In genomic region chr14:37595809-37596595, GRCh38 we compare ENCODE assay signal across 1 cellular context.
TF ChIP-seq lines count a peak whose summit lies in the region.

No MANE protein-coding gene starts in this region.

TF ChIP-seq in HepG2, 621 proteins besides CTCF, POLR2A, EP300 and RAD21 (continued from another document and continues in another):
- TF ChIP-seq, protein P1, sequence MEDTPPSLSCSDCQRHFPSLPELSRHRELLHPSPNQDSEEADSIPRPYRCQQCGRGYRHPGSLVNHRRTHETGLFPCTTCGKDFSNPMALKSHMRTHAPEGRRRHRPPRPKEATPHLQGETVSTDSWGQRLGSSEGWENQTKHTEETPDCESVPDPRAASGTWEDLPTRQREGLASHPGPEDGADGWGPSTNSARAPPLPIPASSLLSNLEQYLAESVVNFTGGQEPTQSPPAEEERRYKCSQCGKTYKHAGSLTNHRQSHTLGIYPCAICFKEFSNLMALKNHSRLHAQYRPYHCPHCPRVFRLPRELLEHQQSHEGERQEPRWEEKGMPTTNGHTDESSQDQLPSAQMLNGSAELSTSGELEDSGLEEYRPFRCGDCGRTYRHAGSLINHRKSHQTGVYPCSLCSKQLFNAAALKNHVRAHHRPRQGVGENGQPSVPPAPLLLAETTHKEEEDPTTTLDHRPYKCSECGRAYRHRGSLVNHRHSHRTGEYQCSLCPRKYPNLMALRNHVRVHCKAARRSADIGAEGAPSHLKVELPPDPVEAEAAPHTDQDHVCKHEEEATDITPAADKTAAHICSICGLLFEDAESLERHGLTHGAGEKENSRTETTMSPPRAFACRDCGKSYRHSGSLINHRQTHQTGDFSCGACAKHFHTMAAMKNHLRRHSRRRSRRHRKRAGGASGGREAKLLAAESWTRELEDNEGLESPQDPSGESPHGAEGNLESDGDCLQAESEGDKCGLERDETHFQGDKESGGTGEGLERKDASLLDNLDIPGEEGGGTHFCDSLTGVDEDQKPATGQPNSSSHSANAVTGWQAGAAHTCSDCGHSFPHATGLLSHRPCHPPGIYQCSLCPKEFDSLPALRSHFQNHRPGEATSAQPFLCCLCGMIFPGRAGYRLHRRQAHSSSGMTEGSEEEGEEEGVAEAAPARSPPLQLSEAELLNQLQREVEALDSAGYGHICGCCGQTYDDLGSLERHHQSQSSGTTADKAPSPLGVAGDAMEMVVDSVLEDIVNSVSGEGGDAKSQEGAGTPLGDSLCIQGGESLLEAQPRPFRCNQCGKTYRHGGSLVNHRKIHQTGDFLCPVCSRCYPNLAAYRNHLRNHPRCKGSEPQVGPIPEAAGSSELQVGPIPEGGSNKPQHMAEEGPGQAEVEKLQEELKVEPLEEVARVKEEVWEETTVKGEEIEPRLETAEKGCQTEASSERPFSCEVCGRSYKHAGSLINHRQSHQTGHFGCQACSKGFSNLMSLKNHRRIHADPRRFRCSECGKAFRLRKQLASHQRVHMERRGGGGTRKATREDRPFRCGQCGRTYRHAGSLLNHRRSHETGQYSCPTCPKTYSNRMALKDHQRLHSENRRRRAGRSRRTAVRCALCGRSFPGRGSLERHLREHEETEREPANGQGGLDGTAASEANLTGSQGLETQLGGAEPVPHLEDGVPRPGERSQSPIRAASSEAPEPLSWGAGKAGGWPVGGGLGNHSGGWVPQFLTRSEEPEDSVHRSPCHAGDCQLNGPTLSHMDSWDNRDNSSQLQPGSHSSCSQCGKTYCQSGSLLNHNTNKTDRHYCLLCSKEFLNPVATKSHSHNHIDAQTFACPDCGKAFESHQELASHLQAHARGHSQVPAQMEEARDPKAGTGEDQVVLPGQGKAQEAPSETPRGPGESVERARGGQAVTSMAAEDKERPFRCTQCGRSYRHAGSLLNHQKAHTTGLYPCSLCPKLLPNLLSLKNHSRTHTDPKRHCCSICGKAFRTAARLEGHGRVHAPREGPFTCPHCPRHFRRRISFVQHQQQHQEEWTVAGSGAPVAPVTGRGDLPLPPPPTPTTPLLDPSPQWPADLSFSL (CRISPR knock-in tag; IDR thresholded peaks at IDR 0.05) = peak; percentile 86; the same call in 1 of the 2 replicates
- TF ChIP-seq ATF7 (IDR thresholded peaks at IDR 0.05) = no peak; the same call in 1 of the 2 replicates
- TF ChIP-seq ATF7 (CRISPR knock-in tag; IDR thresholded peaks at IDR 0.05) = peak; percentile 92
- peak; percentile 97 for TF ChIP-seq ELF4 (CRISPR knock-in tag; IDR thresholded peaks at IDR 0.05; ENCODE audit: borderline replicate concordance)
- TF ChIP-seq, protein P2, sequence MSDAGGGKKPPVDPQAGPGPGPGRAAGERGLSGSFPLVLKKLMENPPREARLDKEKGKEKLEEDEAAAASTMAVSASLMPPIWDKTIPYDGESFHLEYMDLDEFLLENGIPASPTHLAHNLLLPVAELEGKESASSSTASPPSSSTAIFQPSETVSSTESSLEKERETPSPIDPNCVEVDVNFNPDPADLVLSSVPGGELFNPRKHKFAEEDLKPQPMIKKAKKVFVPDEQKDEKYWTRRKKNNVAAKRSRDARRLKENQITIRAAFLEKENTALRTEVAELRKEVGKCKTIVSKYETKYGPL (CRISPR knock-in tag; IDR thresholded peaks at IDR 0.05) = 0 out of 2 replicates have a peak, but pooled peaks have one; percentile 38
- TF ChIP-seq ZNF883 (CRISPR knock-in tag; IDR thresholded peaks at IDR 0.05; ENCODE audit: not compliant biosample characterization) = peak; percentile 86
- peak; percentile 96 for TF ChIP-seq SMYD3 (CRISPR knock-in tag; IDR thresholded peaks at IDR 0.05)
- no peak for TF ChIP-seq GABPA (IDR thresholded peaks at IDR 0.05; ENCODE audit: low read depth, low read length)
- TF ChIP-seq GABPA (CRISPR knock-in tag; IDR thresholded peaks at IDR 0.05; ENCODE audit: low read depth) = 0 out of 2 replicates have a peak, but pooled peaks have one; percentile 22
- peak; percentile 86; the same call in 1 of the 2 replicates for TF ChIP-seq TBP (CRISPR knock-in tag; IDR thresholded peaks at IDR 0.05)
- TF ChIP-seq SMAD3 (CRISPR knock-in tag; IDR thresholded peaks at IDR 0.05) = peak; percentile 92; the same call in 1 of the 2 replicates
- TF ChIP-seq ARNTL (CRISPR knock-in tag; IDR thresholded peaks at IDR 0.05) = peak; percentile 75
- TF ChIP-seq, protein P3, sequence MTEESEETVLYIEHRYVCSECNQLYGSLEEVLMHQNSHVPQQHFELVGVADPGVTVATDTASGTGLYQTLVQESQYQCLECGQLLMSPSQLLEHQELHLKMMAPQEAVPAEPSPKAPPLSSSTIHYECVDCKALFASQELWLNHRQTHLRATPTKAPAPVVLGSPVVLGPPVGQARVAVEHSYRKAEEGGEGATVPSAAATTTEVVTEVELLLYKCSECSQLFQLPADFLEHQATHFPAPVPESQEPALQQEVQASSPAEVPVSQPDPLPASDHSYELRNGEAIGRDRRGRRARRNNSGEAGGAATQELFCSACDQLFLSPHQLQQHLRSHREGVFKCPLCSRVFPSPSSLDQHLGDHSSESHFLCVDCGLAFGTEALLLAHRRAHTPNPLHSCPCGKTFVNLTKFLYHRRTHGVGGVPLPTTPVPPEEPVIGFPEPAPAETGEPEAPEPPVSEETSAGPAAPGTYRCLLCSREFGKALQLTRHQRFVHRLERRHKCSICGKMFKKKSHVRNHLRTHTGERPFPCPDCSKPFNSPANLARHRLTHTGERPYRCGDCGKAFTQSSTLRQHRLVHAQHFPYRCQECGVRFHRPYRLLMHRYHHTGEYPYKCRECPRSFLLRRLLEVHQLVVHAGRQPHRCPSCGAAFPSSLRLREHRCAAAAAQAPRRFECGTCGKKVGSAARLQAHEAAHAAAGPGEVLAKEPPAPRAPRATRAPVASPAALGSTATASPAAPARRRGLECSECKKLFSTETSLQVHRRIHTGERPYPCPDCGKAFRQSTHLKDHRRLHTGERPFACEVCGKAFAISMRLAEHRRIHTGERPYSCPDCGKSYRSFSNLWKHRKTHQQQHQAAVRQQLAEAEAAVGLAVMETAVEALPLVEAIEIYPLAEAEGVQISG (CRISPR knock-in tag; IDR thresholded peaks at IDR 0.05) = peak; percentile 87
- TF ChIP-seq ZFP90 (CRISPR knock-in tag; IDR thresholded peaks at IDR 0.05; ENCODE audit: borderline replicate concordance) = peak; percentile 94
- peak; percentile 69 for TF ChIP-seq ZNF24 (IDR thresholded peaks at IDR 0.05)
- TF ChIP-seq FOXJ3 (CRISPR knock-in tag; IDR thresholded peaks at IDR 0.05; ENCODE audit: borderline replicate concordance) = peak; percentile 65; the same call in 1 of the 2 replicates
- TF ChIP-seq, protein P4, sequence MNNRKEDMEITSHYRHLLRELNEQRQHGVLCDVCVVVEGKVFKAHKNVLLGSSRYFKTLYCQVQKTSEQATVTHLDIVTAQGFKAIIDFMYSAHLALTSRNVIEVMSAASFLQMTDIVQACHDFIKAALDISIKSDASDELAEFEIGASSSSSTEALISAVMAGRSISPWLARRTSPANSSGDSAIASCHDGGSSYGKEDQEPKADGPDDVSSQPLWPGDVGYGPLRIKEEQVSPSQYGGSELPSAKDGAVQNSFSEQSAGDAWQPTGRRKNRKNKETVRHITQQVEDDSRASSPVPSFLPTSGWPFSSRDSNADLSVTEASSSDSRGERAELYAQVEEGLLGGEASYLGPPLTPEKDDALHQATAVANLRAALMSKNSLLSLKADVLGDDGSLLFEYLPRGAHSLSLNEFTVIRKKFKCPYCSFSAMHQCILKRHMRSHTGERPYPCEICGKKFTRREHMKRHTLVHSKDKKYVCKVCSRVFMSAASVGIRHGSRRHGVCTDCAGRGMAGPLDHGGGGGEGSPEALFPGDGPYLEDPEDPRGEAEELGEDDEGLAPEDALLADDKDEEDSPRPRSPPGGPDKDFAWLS (CRISPR knock-in tag; IDR thresholded peaks at IDR 0.05; ENCODE audit: borderline replicate concordance) = peak; percentile 76; the same call in 1 of the 2 replicates
- TF ChIP-seq MTA3 (CRISPR knock-in tag; IDR thresholded peaks at IDR 0.05) = no peak; the same call in 1 of the 2 replicates
- TF ChIP-seq ZNF569 (CRISPR knock-in tag; IDR thresholded peaks at IDR 0.05; ENCODE audit: borderline replicate concordance) = peak; percentile 71; the same call in 1 of the 2 replicates
- TF ChIP-seq, protein P5, sequence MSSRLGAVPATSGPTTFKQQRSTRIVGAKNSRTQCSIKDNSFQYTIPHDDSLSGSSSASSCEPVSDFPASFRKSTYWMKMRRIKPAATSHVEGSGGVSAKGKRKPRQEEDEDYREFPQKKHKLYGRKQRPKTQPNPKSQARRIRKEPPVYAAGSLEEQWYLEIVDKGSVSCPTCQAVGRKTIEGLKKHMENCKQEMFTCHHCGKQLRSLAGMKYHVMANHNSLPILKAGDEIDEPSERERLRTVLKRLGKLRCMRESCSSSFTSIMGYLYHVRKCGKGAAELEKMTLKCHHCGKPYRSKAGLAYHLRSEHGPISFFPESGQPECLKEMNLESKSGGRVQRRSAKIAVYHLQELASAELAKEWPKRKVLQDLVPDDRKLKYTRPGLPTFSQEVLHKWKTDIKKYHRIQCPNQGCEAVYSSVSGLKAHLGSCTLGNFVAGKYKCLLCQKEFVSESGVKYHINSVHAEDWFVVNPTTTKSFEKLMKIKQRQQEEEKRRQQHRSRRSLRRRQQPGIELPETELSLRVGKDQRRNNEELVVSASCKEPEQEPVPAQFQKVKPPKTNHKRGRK (CRISPR knock-in tag; IDR thresholded peaks at IDR 0.05) = peak; percentile 79; the same call in 1 of the 2 replicates
- peak; percentile 80; the same call in 1 of the 2 replicates for TF ChIP-seq PRMT3 (CRISPR knock-in tag; IDR thresholded peaks at IDR 0.05; ENCODE audit: borderline replicate concordance, low read depth)
- TF ChIP-seq SOX13 (IDR thresholded peaks at IDR 0.05) = peak; percentile 10; the same call in 1 of the 2 replicates
- peak in 1 of 2 experiments; percentile 72; a peak in 2 of 4 replicates for TF ChIP-seq SOX13 (CRISPR knock-in tag; conservative IDR thresholded peaks at IDR 0.05 in 1 of 2, IDR thresholded peaks at IDR 0.05 in 1 of 2)
- TF ChIP-seq CBX2 (IDR thresholded peaks at IDR 0.05; ENCODE audit: low read depth, low read length) = no peak
- peak; percentile 26; the same call in 1 of the 2 replicates for TF ChIP-seq CBX2 (CRISPR knock-in tag; IDR thresholded peaks at IDR 0.05; ENCODE audit: low read depth)
- peak; percentile 63; the same call in 1 of the 2 replicates for TF ChIP-seq PPARG (CRISPR knock-in tag; conservative IDR thresholded peaks at IDR 0.05)
- TF ChIP-seq KDM3A (CRISPR knock-in tag; IDR thresholded peaks at IDR 0.05; ENCODE audit: low read depth) = 0 out of 2 replicates have a peak, but pooled peaks have one; percentile 79
- peak; percentile 89; the same call in 1 of the 2 replicates for TF ChIP-seq ZNF678 (CRISPR knock-in tag; IDR thresholded peaks at IDR 0.05)
- TF ChIP-seq ZBTB34 (CRISPR knock-in tag; IDR thresholded peaks at IDR 0.05) = peak; percentile 89; the same call in 1 of the 2 replicates
- peak; percentile 91 for TF ChIP-seq ZNF281 (CRISPR knock-in tag; IDR thresholded peaks at IDR 0.05; ENCODE audit: borderline replicate concordance)
- peak; percentile 96 for TF ChIP-seq ZNF18 (CRISPR knock-in tag; IDR thresholded peaks at IDR 0.05; ENCODE audit: insufficient replicate concordance)
- TF ChIP-seq, protein P6, sequence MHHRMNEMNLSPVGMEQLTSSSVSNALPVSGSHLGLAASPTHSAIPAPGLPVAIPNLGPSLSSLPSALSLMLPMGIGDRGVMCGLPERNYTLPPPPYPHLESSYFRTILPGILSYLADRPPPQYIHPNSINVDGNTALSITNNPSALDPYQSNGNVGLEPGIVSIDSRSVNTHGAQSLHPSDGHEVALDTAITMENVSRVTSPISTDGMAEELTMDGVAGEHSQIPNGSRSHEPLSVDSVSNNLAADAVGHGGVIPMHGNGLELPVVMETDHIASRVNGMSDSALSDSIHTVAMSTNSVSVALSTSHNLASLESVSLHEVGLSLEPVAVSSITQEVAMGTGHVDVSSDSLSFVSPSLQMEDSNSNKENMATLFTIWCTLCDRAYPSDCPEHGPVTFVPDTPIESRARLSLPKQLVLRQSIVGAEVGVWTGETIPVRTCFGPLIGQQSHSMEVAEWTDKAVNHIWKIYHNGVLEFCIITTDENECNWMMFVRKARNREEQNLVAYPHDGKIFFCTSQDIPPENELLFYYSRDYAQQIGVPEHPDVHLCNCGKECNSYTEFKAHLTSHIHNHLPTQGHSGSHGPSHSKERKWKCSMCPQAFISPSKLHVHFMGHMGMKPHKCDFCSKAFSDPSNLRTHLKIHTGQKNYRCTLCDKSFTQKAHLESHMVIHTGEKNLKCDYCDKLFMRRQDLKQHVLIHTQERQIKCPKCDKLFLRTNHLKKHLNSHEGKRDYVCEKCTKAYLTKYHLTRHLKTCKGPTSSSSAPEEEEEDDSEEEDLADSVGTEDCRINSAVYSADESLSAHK (CRISPR knock-in tag; IDR thresholded peaks at IDR 0.05; ENCODE audit: borderline replicate concordance) = 0 out of 2 replicates have a peak, but pooled peaks have one; percentile 52
- no peak for TF ChIP-seq FOXM1 (CRISPR knock-in tag; IDR thresholded peaks at IDR 0.05)
- TF ChIP-seq ZMAT3 (CRISPR knock-in tag; conservative IDR thresholded peaks at IDR 0.05) = peak; percentile 30; the same call in 1 of the 2 replicates
